Comparison of ENCODE assay signal across 28 cellular contexts in the genomic region with DNA sequence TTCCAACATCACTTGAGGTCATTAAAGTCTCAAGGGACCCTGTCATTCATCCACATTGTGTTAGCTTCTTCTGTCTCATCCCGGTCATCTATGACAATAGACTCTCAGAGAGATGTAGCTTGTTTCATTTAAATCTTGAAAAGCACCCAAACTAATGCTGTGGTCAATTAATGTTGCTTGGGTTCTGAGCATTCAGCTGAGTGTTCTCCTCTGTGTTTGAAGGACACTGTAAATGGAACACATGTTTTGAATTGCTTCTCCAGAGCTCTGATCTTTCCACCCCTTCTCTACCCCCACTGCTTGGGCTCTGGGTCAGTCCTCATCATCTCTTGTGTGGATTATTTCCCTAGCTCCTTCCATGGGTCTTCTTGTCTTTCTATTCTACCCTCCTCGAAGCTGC. TPM values are rescaled to one million over a fixed set of nuclear protein-coding genes. Genes with fewer than 3 reads are reported as not detected.
DNase-seq lines count a peak whose midpoint lies in the region; ATAC-seq, FAIRE-seq and TF ChIP-seq lines count a peak whose summit lies in the region.
"Had no signal": no experiment of that assay in that cellular context is flagged by ENCODE, and none has a peak within 500 bp of the region (broad histone marks: within the 10 kb centered on the region; RNA-seq: fewer than 3 reads in every experiment).

No MANE protein-coding gene starts in this region.

- H3K36me3 Mint-ChIP-seq in nephron progenitor cell (ENCODE audit: low read depth), result peaks cover 18% of the 10 kb centered on the region
- H3K36me3 Mint-ChIP-seq: activated naive CD4-positive, alpha-beta T cell treated with anti-CD3 and anti-CD28 coated beads, Interleukin-2, amount 10 ng/mL, durations not matched to agents 7 days and 5 days; mesothelial cell of epicardium had no signal

- no peaks in the 10 kb centered on the region for H3K27me3 Mint-ChIP-seq in nephron progenitor cell (ENCODE audit: low read depth, poor library complexity)
- H3K27me3 Mint-ChIP-seq: activated CD8-positive, alpha-beta T cell treated with anti-CD3 and anti-CD28 coated beads for 36 hours; stimulated activated memory B cell treated with anti-CD40 and anti-IgM and Interleukin-4, amounts not matched to agents 10 μg/mL and 1 μg/mL and 100 μg/mL, for 72 hours had no signal

- H3K14ac ChIP-seq in IMR-90 (replicated peaks; ENCODE audit: low read depth, low read length), result peak overlapping the region; percentile 74

- H3K36me3 ChIP-seq in IMR-90 (ENCODE audit: control insufficient read depth, insufficient read depth, low read length) (no peaks in the 10 kb centered on the region), bronchial epithelial cell (ENCODE audit: control insufficient read depth, insufficient read depth, low read length) (no peaks in the 10 kb centered on the region), MM.1S (replicated peaks; ENCODE audit: insufficient read depth, low read length) (no peaks in the 10 kb centered on the region)
- H3K36me3 ChIP-seq: breast epithelium, neutrophil had no signal

- H3K4me3 Mint-ChIP-seq in nephron progenitor cell, result no peak overlapping the region
- H3K4me3 Mint-ChIP-seq: activated CD8-positive, alpha-beta T cell treated with anti-CD3 and anti-CD28 coated beads for 36 hours; activated naive CD4-positive, alpha-beta T cell treated with anti-CD3 and anti-CD28 coated beads, Interleukin-2, amount 10 ng/mL, durations not matched to agents 7 days and 5 days; CD14-positive monocyte; mesothelial cell of epicardium; stimulated activated memory B cell treated with anti-CD40 and anti-IgM and Interleukin-4, amounts not matched to agents 10 μg/mL and 1 μg/mL and 100 μg/mL, for 72 hours had no signal

- H4K5ac ChIP-seq in IMR-90 (ENCODE audit: low read depth, low read length), result peak overlapping the region; percentile 88; the same call in 1 of the 2 replicates

- H2BK15ac ChIP-seq in IMR-90 (ENCODE audit: low read depth, low read length), result peak overlapping the region; percentile 69

- peak overlapping the region; percentile 7 to 48; a peak in 3 of 4 replicates for H4K8ac ChIP-seq in IMR-90 (ENCODE audit: low read depth in 2 of 2, low read length in 2 of 2)

- CTCF ChIA-PET in IMR-90 (lab: Yijun Ruan, JAX), result interaction anchor here (1.5 kb wide), 1 partner anchor 10 kb away, joined by 6 read pairs; no protein-coding TSS in a partner anchor

- ATAC-seq in IMR-90 (ENCODE audit: low read depth), result no peak
- ATAC-seq: activated CD8-positive, alpha-beta T cell treated with anti-CD3 and anti-CD28 coated beads for 36 hours; stimulated activated memory B cell treated with anti-CD40 and anti-IgM and Interleukin-4, amounts not matched to agents 10 μg/mL and 1 μg/mL and 100 μg/mL, for 72 hours had no signal

- BruUV-seq in IMR-90 (replicated peaks; lab: Mats Ljungman, UMichigan), result no TSS peak

- H3K27ac ChIP-seq in IMR-90 (ENCODE audit: insufficient read depth, low read length) (peak overlapping the region; percentile 64), MM.1S (ENCODE audit: low read length) (no peak overlapping the region)
- H3K27ac ChIP-seq: neutrophil, PC-9 had no signal

- no peaks in the 10 kb centered on the region for H3K79me2 ChIP-seq in MM.1S (ENCODE audit: low read length)

- H3K4me3 ChIP-seq in IMR-90 (ENCODE audit: insufficient read depth, low read depth, low read length) (no peak overlapping the region), bronchial epithelial cell (ENCODE audit: low read depth, low read length) (no peak overlapping the region), MM.1S (ENCODE audit: low read length) (no peak overlapping the region)
- H3K4me3 ChIP-seq: breast epithelium, PC-9 had no signal

- peak overlapping the region; percentile 84 for H2BK20ac ChIP-seq in IMR-90 (ENCODE audit: low read depth, low read length)

- peak overlapping the region; percentile 48; the same call in 1 of the 2 replicates for H4K91ac ChIP-seq in IMR-90 (ENCODE audit: insufficient read depth, low read depth, low read length)

- in situ Hi-C loops in IMR-90 (cut with MboI; ENCODE audit: low sequenced_read_pairs), result no loop called here

- TF ChIP-seq RAD21 in IMR-90 (IDR thresholded peaks at IDR 0.05; ENCODE audit: low read length), result no peak

- intact Hi-C loops in IMR-90 (cut with micrococcal nuclease), result no loop called here
- intact Hi-C loops in posterior cingulate gyrus (cut with DNase I), result no loop called here

- TF ChIP-seq CTCF in IMR-90 (conservative IDR thresholded peaks at IDR 0.05; ENCODE audit: low read depth, low read length) (no peak), bronchial epithelial cell (IDR thresholded peaks at IDR 0.05; ENCODE audit: insufficient read depth, low read length, severe bottlenecking) (no peak), nephron progenitor cell (IDR thresholded peaks at IDR 0.05) (no peak), MM.1S (IDR thresholded peaks at IDR 0.05; ENCODE audit: low read length) (no peak)

- peaks cover 43% of the 10 kb centered on the region for H3K9me3 Mint-ChIP-seq in nephron progenitor cell
- H3K9me3 Mint-ChIP-seq: activated CD8-positive, alpha-beta T cell treated with anti-CD3 and anti-CD28 coated beads for 36 hours had no signal

- peak overlapping the region; percentile 76 for H2BK120ac ChIP-seq in IMR-90 (ENCODE audit: low read depth, low read length)

- no CpG with 5 or more reads among the region's 2 CpGs for WGBS in IMR-90 (ENCODE audit: extremely low coverage in 2 of 2, insufficient read length in 1 of 2), 2 experiments

- H2AFZ ChIP-seq in IMR-90 (replicated peaks; ENCODE audit: low read length, poor library complexity) (peak overlapping the region; percentile 11), MM.1S (ENCODE audit: low read length) (no peak overlapping the region)
- H2AFZ ChIP-seq: PC-9 had no signal

- peak overlapping the region; percentile 57; the same call in 1 of the 2 replicates for H3K4ac ChIP-seq in IMR-90 (ENCODE audit: low read depth, low read length)

- peak overlapping the region; percentile 76 for H3K23ac ChIP-seq in IMR-90 (ENCODE audit: low read depth, low read length)

- peak overlapping the region; percentile 9; the same call in 1 of the 2 replicates for H3K4me2 ChIP-seq in IMR-90 (ENCODE audit: low read depth, low read length)
- no peak overlapping the region for H3K4me2 ChIP-seq in MM.1S (ENCODE audit: low read depth, low read length)
- H3K4me2 ChIP-seq: PC-9 had no signal

- TF ChIP-seq POLR2A in IMR-90 (IDR thresholded peaks at IDR 0.05; ENCODE audit: low read depth, low read length), result no peak

- H3K27ac Mint-ChIP-seq in nephron progenitor cell, result peak overlapping the region; percentile 19
- H3K27ac Mint-ChIP-seq: activated CD8-positive, alpha-beta T cell treated with anti-CD3 and anti-CD28 coated beads for 36 hours; activated naive CD4-positive, alpha-beta T cell treated with anti-CD3 and anti-CD28 coated beads, Interleukin-2, amount 10 ng/mL, durations not matched to agents 7 days and 5 days; CD14-positive monocyte; mesothelial cell of epicardium; stimulated activated memory B cell treated with anti-CD40 and anti-IgM and Interleukin-4, amounts not matched to agents 10 μg/mL and 1 μg/mL and 100 μg/mL, for 72 hours had no signal

- H3K79me1 ChIP-seq in IMR-90 (ENCODE audit: low read depth in 1 of 2, low read length in 2 of 2), result 0 out of 4 replicates have a peak, but pooled peaks cover 0 to 4% of the 10 kb centered on the region in 2 experiments

- H4K20me1 ChIP-seq in IMR-90 (ENCODE audit: insufficient read depth, low read length), result no peaks in the 10 kb centered on the region
- no peaks in the 10 kb centered on the region for H4K20me1 ChIP-seq in MM.1S (ENCODE audit: insufficient read depth, low read length)

- H3K9me2 ChIP-seq in MM.1S (replicated peaks; ENCODE audit: insufficient read depth, low read length), result no peaks in the 10 kb centered on the region

- H3K9ac ChIP-seq in IMR-90 (ENCODE audit: low read depth, low read length), result no peak overlapping the region
- H3K9ac ChIP-seq in MM.1S (ENCODE audit: low read length), result no peak overlapping the region

- peaks cover 8% of the 10 kb centered on the region for H3K4me1 ChIP-seq in IMR-90 (ENCODE audit: control insufficient read depth, insufficient read depth, low read length)
- H3K4me1 ChIP-seq in MM.1S (ENCODE audit: low read length), result no peaks in the 10 kb centered on the region
- H3K4me1 ChIP-seq: breast epithelium had no signal

- H3K27me3 ChIP-seq in IMR-90 (ENCODE audit: control insufficient read depth, insufficient read depth, low read length) (no peaks in the 10 kb centered on the region), bronchial epithelial cell (ENCODE audit: control insufficient read depth, insufficient read depth, low read length) (no peaks in the 10 kb centered on the region), MM.1S (replicated peaks; ENCODE audit: insufficient read depth, low read length) (no peaks in the 10 kb centered on the region)
- H3K27me3 ChIP-seq: breast epithelium, neutrophil had no signal

- peak overlapping the region; percentile 98; the same call in 1 of the 2 replicates for H3K18ac ChIP-seq in IMR-90 (ENCODE audit: low read depth, low read length)

- peaks cover 16% of the 10 kb centered on the region for H3K4me1 Mint-ChIP-seq in nephron progenitor cell
- H3K4me1 Mint-ChIP-seq: activated naive CD4-positive, alpha-beta T cell treated with anti-CD3 and anti-CD28 coated beads, Interleukin-2, amount 10 ng/mL, durations not matched to agents 7 days and 5 days; stimulated activated memory B cell treated with anti-CD40 and anti-IgM and Interleukin-4, amounts not matched to agents 10 μg/mL and 1 μg/mL and 100 μg/mL, for 72 hours had no signal

- peak; percentile 77 for FAIRE-seq in bronchial epithelial cell (lab: Jason Lieb, UNC)
- FAIRE-seq: colon, D721Med, kidney had no signal

- no peaks in the 10 kb centered on the region for H3K9me3 ChIP-seq in IMR-90 (ENCODE audit: control insufficient read depth, insufficient read depth, low read length)
- no peaks in the 10 kb centered on the region for H3K9me3 ChIP-seq in MM.1S (replicated peaks; ENCODE audit: insufficient read depth, low read length)
- H3K9me3 ChIP-seq: breast epithelium, neutrophil had no signal

- H3F3A ChIP-seq in MM.1S (ENCODE audit: insufficient read depth, low read length), result no peaks in the 10 kb centered on the region

- peak overlapping the region; percentile 92 for H2BK5ac ChIP-seq in IMR-90 (ENCODE audit: low read depth, low read length, poor library complexity, severe bottlenecking)

- DNase-seq in AG08395 (ENCODE audit: low spot score) (peak; percentile 36), IMR-90 (no peak), bronchial epithelial cell (ENCODE audit: low read depth) (no peak), nephron progenitor cell (no peak), posterior cingulate gyrus (no peak), MM.1S (no peak), ecto neural progenitor cell (ENCODE audit: low spot score) (no peak), NCI-H146 treated with DMSO at 0.1 percent for 48 hours (lab: John Stamatoyannopoulos, UW; ENCODE audit: unreplicated experiment) (no peak)
- DNase-seq: 8988T; activated CD8-positive, alpha-beta T cell treated with anti-CD3 and anti-CD28 coated beads for 36 hours; activated naive CD4-positive, alpha-beta T cell treated with anti-CD3 and anti-CD28 coated beads, Interleukin-2, amount 10 ng/mL, durations not matched to agents 7 days and 5 days; DND-41; effector CD8-positive, alpha-beta T cell; head of caudate nucleus; KG1; kidney; NCI-H1105; NCI-H1930; NCI-H526; PC-9; stimulated activated CD4-positive, alpha-beta T cell treated with anti-CD3 and anti-CD28 coated beads, Interleukin-15, amount 100 ng/mL, for 24 hours had no signal

- dilution Hi-C loops in IMR-90 (cut with HindIII; ENCODE audit: low sequenced_read_pairs, unreplicated experiment), result no loop called here

- no peaks in the 10 kb centered on the region for H3K9me1 ChIP-seq in IMR-90 (ENCODE audit: insufficient read depth, low read length)

- no peak overlapping the region for H3K56ac ChIP-seq in IMR-90 (ENCODE audit: extremely low read depth, insufficient read depth, low read length)

- peak overlapping the region; percentile 71; the same call in 1 of the 2 replicates for H2AK5ac ChIP-seq in IMR-90 (ENCODE audit: low read depth, low read length)

- H2AK9ac ChIP-seq in IMR-90 (replicated peaks; ENCODE audit: low read depth, low read length, poor library complexity), result no peak overlapping the region

- POLR2A ChIA-PET in IMR-90 (lab: Charles Lee; ENCODE audit: unreplicated experiment), result interaction anchor here (0.6 kb wide), 1 partner anchor 23 kb away, joined by 4 read pairs; no protein-coding TSS in a partner anchor

RNA-seq across cellular contexts. Expression of a gene that starts 19.6 kb away (rescaled TPM):
- total RNA-seq in IMR-90 (2012; rRNA removed) (137 and 212 TPM in 2 replicates), bronchial epithelial cell (39.5 and 44.2 TPM in 2 replicates)
- polyA plus RNA-seq in IMR-90 (2012; rRNA removed), result 138 and 153 TPM in 2 replicates
- 10.8 and 15.8 TPM in 2 replicates for polyA plus RNA-seq in IMR-90 (2012; cell fraction: cytosol; rRNA removed)
- 20.6 and 239 TPM in 2 replicates for polyA plus RNA-seq in IMR-90 (2012; cell fraction: nucleus; rRNA removed; ENCODE audit: low replicate concordance)
